Comparison of ENCODE assay signal across 8 cellular contexts in the genomic region with DNA sequence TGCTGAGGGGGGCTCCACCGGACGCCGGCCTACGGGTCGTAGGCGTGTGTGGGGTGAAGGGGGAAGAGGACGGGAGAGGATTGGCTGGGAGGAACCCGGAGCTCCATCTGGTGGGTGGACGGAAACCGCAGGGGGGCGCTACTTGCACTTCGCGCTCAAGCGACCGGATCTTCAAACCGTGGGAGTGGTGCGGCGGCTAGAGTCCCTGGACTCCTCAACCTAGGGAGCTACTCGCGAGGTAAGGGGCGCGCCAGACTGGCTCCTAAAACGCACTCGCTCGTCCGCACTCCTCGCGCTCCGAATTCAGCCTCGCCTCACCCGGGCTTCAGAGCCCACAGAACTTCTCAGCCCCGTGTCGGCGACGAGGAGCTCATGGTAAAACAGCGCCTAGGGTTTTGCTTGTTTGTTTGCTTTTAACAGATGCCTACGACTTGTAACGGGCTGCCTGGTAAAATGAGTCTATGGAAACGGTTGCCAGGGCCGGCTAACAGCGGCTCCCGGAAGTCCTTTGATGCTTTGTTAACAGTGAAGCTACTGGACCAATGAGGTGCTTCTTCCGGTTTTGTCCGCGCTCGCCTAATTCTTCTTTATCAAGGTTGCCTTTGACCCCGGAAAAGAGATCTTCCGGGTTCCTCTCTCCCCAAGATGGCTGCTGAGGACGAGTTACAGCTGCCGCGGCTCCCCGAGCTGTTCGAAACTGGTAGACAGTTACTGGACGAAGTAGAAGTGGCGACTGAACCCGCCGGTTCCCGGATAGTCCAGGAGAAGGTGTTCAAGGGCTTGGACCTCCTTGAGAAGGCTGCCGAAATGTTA. TPM values are rescaled to one million over a fixed set of nuclear protein-coding genes. Genes with fewer than 3 reads are reported as not detected.
DNase-seq lines count a peak whose midpoint lies in the region; ATAC-seq and TF ChIP-seq lines count a peak whose summit lies in the region.

A gene (plus strand): TSS at position 145 of the 813 bp plus-strand sequence. CDS start 501 bp downstream, at position 646.

- peak; percentile 89 for DNase-seq in ELR (ENCODE audit: low read depth)
- DNase-seq in H4 (ENCODE audit: low spot score), result peak; percentile 85
- peak; percentile 82 for DNase-seq in LNCaP clone FGC (ENCODE audit: low read depth)
- peak; percentile 59 for DNase-seq in activated T-helper 9 cell treated with anti-CD3 and anti-CD28 coated beads, Interleukin-2, amount 50 U/mL, for 16 hours (ENCODE audit: low read depth)
- DNase-seq in fibroblast of the aortic adventitia (ENCODE audit: low read depth), result peak; percentile 82
- DNase-seq in nephron progenitor cell, result peak; percentile 80
- DNase-seq in stimulated activated naive CD8-positive, alpha-beta T cell treated with anti-CD3 and anti-CD28 coated beads, Interleukin-15, amount 100 ng/mL, for 72 hours, result peak; percentile 71 to 81

- TF ChIP-seq CTCF in LNCaP clone FGC (IDR thresholded peaks at IDR 0.05; ENCODE audit: control insufficient read depth, extremely low read depth, insufficient read depth) (peak; percentile 34), fibroblast of the aortic adventitia (IDR thresholded peaks at IDR 0.05; ENCODE audit: insufficient read depth, low read length) (peak; percentile 60), nephron progenitor cell (IDR thresholded peaks at IDR 0.05) (peak; percentile 49)

- H3K4me3 Mint-ChIP-seq in nephron progenitor cell, result peak within 1 kb of the TSS; percentile 99
- peak within 1 kb of the TSS; percentile 99 for H3K4me3 Mint-ChIP-seq in stimulated activated naive CD8-positive, alpha-beta T cell treated with anti-CD3 and anti-CD28 coated beads, Interleukin-15, amount 100 ng/mL, for 72 hours

- peak; percentile 87 for ATAC-seq in stimulated activated naive CD8-positive, alpha-beta T cell treated with anti-CD3 and anti-CD28 coated beads, Interleukin-15, amount 100 ng/mL, for 72 hours

- H3K9me3 Mint-ChIP-seq in nephron progenitor cell, result peaks cover 42% of the 10 kb centered on the region
- no peaks in the 10 kb centered on the region for H3K9me3 Mint-ChIP-seq in stimulated activated naive CD8-positive, alpha-beta T cell treated with anti-CD3 and anti-CD28 coated beads, Interleukin-15, amount 100 ng/mL, for 72 hours

- H3K36me3 Mint-ChIP-seq in nephron progenitor cell (ENCODE audit: low read depth), result peaks cover 16% of the 10 kb centered on the region

- H3K27me3 Mint-ChIP-seq in nephron progenitor cell (ENCODE audit: low read depth, poor library complexity), result no peaks in the 10 kb centered on the region
- no peaks in the 10 kb centered on the region for H3K27me3 Mint-ChIP-seq in stimulated activated naive CD8-positive, alpha-beta T cell treated with anti-CD3 and anti-CD28 coated beads, Interleukin-15, amount 100 ng/mL, for 72 hours

- peak; percentile 57 for TF ChIP-seq POLR2A in Raji (IDR thresholded peaks at IDR 0.05; ENCODE audit: insufficient read depth, low read depth, low read length)

- H3K4me3 ChIP-seq in LNCaP clone FGC (ENCODE audit: low read depth, low read length) (peak within 1 kb of the TSS; percentile 85), fibroblast of the aortic adventitia (ENCODE audit: low read depth, low read length) (peak within 1 kb of the TSS; percentile 78)

- H3K27ac Mint-ChIP-seq in nephron progenitor cell, result peak within 1 kb of the TSS; percentile 99
- H3K27ac Mint-ChIP-seq in stimulated activated naive CD8-positive, alpha-beta T cell treated with anti-CD3 and anti-CD28 coated beads, Interleukin-15, amount 100 ng/mL, for 72 hours, result peak within 1 kb of the TSS; percentile 98 to 100

- H3K4me1 Mint-ChIP-seq in nephron progenitor cell, result peaks cover 40% of the 10 kb centered on the region
- H3K4me1 Mint-ChIP-seq in stimulated activated naive CD8-positive, alpha-beta T cell treated with anti-CD3 and anti-CD28 coated beads, Interleukin-15, amount 100 ng/mL, for 72 hours, result peaks cover 30% of the 10 kb centered on the region

RNA-seq across cellular contexts. Expression of the gene that starts here (rescaled TPM):
- 80.2 and 88.6 TPM in 2 replicates for total RNA-seq in H4 (2014; rRNA removed; shearing (Covaris generic))
- total RNA-seq in fibroblast of the aortic adventitia (ENCODE audit: low replicate concordance), result 64.6 and 117 TPM in 2 replicates

Comparison
In these comparisons a context has a peak if more than half of its experiments do, and no peak if none do; other contexts are left out.
1. Peak in every context shown above with its lines: DNase-seq, ATAC-seq and H3K4me3 ChIP-seq.